8 cellular contexts compared by ENCODE assay signal in the genomic region with DNA sequence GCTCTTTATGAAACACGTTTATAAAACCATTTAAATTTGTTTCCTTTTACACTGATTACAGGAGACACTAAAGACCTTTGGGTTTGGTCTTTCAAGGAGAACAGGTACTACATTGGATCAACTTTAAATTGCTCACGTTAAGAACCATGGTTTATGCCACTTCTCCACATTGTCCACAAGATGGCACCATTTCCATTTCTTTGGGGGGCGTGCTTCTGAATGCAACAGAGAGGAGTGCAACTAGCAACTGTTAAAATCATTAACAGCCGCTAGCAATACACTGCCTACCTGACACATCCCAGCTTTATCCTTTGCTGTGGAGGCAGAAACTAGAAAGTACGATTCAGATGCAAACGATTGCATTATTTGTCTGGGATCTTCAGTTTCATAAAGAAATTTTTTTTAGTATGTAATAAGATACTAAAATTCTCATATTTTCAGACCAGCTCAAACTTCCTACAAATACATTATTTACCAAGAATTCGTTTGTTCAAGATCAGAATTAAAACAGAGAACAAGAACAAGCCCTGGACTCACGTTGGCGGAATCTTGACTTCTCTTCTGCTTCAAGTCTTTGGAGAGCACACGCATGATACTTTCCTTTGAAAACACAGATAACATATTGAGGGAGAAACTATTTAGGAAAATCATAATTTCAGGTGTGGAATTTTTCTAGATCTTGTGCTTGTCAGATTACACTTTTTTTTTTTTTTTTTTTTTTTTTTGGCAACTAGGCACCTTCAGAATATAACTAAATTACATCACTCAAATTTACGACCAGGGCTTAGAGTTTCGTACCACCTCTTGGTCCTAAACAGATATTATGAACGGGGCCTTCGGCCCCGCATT. TPM values are rescaled to one million over a fixed set of nuclear protein-coding genes. Genes with fewer than 3 reads are reported as not detected.
A peak's percentile ranks its signal among the peaks of the same experiment; 100 is the strongest.
DNase-seq lines count a peak whose midpoint lies in the region; ATAC-seq and TF ChIP-seq lines count a peak whose summit lies in the region.

No MANE protein-coding gene starts in this region.

- H3K9me2 ChIP-seq in GM23248 (ENCODE audit: insufficient read depth): no peaks in the 10 kb centered on the region
- no peaks in the 10 kb centered on the region for H3K9me2 ChIP-seq in PC-3 (replicated peaks; ENCODE audit: low read length)
- no peaks in the 10 kb centered on the region for H3K9me2 ChIP-seq in neural cell (ENCODE audit: insufficient read depth, low read length)

- H2AFZ ChIP-seq in GM23248: peak overlapping the region; percentile 79
- peak overlapping the region; percentile 73 for H2AFZ ChIP-seq in KMS-11 (ENCODE audit: low read depth)
- peak overlapping the region; percentile 93 for H2AFZ ChIP-seq in PC-3 (ENCODE audit: low read length)
- peak overlapping the region; percentile 74 for H2AFZ ChIP-seq in fibroblast of lung (ENCODE audit: low read length)
- no peak overlapping the region for H2AFZ ChIP-seq in neural cell (ENCODE audit: low read depth, low read length)

- 15 to 18% methylated on average over 15 of the region's 15 CpGs for WGBS in GM23248 (ENCODE audit: low coverage in 1 of 2, low lambda C conversion rate in 2 of 2, missing lambda C conversion rate in 2 of 2), 2 experiments
- 6% methylated on average over 15 of the region's 15 CpGs for WGBS in thyroid gland, 2 donors

- intact Hi-C loops in PC-3 (cut with micrococcal nuclease) (loop anchor here (2.0 to 5.0 kb wide), 2 partner anchors 61 to 520 kb away; partner anchors contain the start of gene CCNO), thyroid gland (cut with DNase I) (loop anchor here (10.0 kb wide), 1 partner anchor 133 kb away; the partner anchor contains the start of genes DHX29 and MTREX)

- H3K4me2 ChIP-seq in GM23248 (ENCODE audit: unreplicated experiment) (peak overlapping the region; percentile 93), KMS-11 (peak overlapping the region; percentile 93), PC-3 (ENCODE audit: low read length) (peak overlapping the region; percentile 94), fibroblast of lung (ENCODE audit: extremely low read depth, insufficient read depth, low read length) (peak overlapping the region; percentile 97), neural cell (ENCODE audit: low read length) (peak overlapping the region; percentile 85)

- H4K20me1 ChIP-seq in GM23248 (ENCODE audit: insufficient read depth) (no peaks in the 10 kb centered on the region), KMS-11 (ENCODE audit: insufficient read depth) (no peaks in the 10 kb centered on the region), PC-3 (ENCODE audit: low read length) (no peaks in the 10 kb centered on the region), fibroblast of lung (ENCODE audit: control insufficient read depth, extremely low read depth, insufficient read depth, low read length) (no peaks in the 10 kb centered on the region), neural cell (ENCODE audit: insufficient read depth) (no peaks in the 10 kb centered on the region)

- peak; percentile 41 for ATAC-seq in PC-3

- TF ChIP-seq RAD21 in neural cell (conservative IDR thresholded peaks at IDR 0.05): peak; percentile 91

- H3K9ac ChIP-seq in GM23248: peak overlapping the region; percentile 45; the same call in 1 of the 2 replicates
- H3K9ac ChIP-seq in KMS-11: peak overlapping the region; percentile 15; the same call in 1 of the 2 replicates
- H3K9ac ChIP-seq in PC-3 (ENCODE audit: low read length): no peak overlapping the region
- H3K9ac ChIP-seq in fibroblast of lung (ENCODE audit: insufficient read depth, low read length): no peak overlapping the region
- peak overlapping the region; percentile 34 for H3K9ac ChIP-seq in neural cell (ENCODE audit: low read length)

- H3K9me3 ChIP-seq in GM23248 (ENCODE audit: low read depth) (no peaks in the 10 kb centered on the region), PC-3 (ENCODE audit: low read length) (no peaks in the 10 kb centered on the region), fibroblast of lung (ENCODE audit: control insufficient read depth, insufficient read depth, low read depth, low read length) (no peaks in the 10 kb centered on the region), neural cell (ENCODE audit: low read length) (no peaks in the 10 kb centered on the region), thyroid gland (no peaks in the 10 kb centered on the region)

- H3F3A ChIP-seq in GM23248 (ENCODE audit: insufficient read depth) (peaks cover 25% of the 10 kb centered on the region), PC-3 (ENCODE audit: low read length, unreplicated experiment) (no peaks in the 10 kb centered on the region), neural cell (ENCODE audit: insufficient read depth, low read length, poor library complexity, severe bottlenecking) (no peaks in the 10 kb centered on the region)

- DNase-seq in EL: peak; percentile 81
- peak; percentile 83 for DNase-seq in GM23248
- DNase-seq in PC-3: peak; percentile 78
- DNase-seq in activated T-cell treated with anti-CD3 and anti-CD28 coated beads, Interleukin-2, amount 50 U/mL, for 48 hours: peak; percentile 60 to 63
- peak; percentile 70 to 83 for DNase-seq in fibroblast of lung (ENCODE audit: low read depth in 2 of 2)
- DNase-seq in thyroid gland: peak; percentile 41 to 53

- H3K4me1 ChIP-seq in GM23248 (ENCODE audit: insufficient read depth) (peaks cover 16% of the 10 kb centered on the region), KMS-11 (ENCODE audit: low read depth, poor library complexity, severe bottlenecking) (peaks cover 34% of the 10 kb centered on the region), PC-3 (ENCODE audit: insufficient read depth, low read length) (peaks cover 17% of the 10 kb centered on the region), fibroblast of lung (ENCODE audit: control insufficient read depth, extremely low read depth, insufficient read depth, low read length) (peaks cover 6% of the 10 kb centered on the region), thyroid gland (peaks cover 13 to 19% of the 10 kb centered on the region in 2 donors)

- CTCF ChIA-PET in PC-3 (lab: Charles Lee): interaction anchor here (0.6 to 1.2 kb wide), 4 partner anchors 12 to 594 kb away, joined by 3 to 5 read pairs (median 4); partner anchors contain the start of gene GPX8

- H3K36me3 ChIP-seq in GM23248 (ENCODE audit: low read depth) (no peaks in the 10 kb centered on the region), KMS-11 (ENCODE audit: insufficient read depth) (no peaks in the 10 kb centered on the region), PC-3 (ENCODE audit: low read depth, low read length) (no peaks in the 10 kb centered on the region), fibroblast of lung (ENCODE audit: control insufficient read depth, insufficient read depth, low read length) (no peaks in the 10 kb centered on the region), neural cell (ENCODE audit: insufficient read depth, low read length) (no peaks in the 10 kb centered on the region), thyroid gland (no peaks in the 10 kb centered on the region)

- H3K27ac ChIP-seq in GM23248: no peak overlapping the region
- no peak overlapping the region for H3K27ac ChIP-seq in KMS-11
- no peak overlapping the region for H3K27ac ChIP-seq in PC-3 (ENCODE audit: low read length)
- H3K27ac ChIP-seq in fibroblast of lung (ENCODE audit: insufficient read depth, low read length): no peak overlapping the region
- no peak overlapping the region for H3K27ac ChIP-seq in neural cell (ENCODE audit: low read length)
- H3K27ac ChIP-seq in thyroid gland: no peak overlapping the region

- H3K4me3 ChIP-seq in GM23248: peak overlapping the region; percentile 77
- peak overlapping the region; percentile 43 for H3K4me3 ChIP-seq in KMS-11 (IDR thresholded peaks at IDR 0.05; ENCODE audit: insufficient read depth, low read depth, low read length)
- H3K4me3 ChIP-seq in PC-3 (ENCODE audit: low read length): peak overlapping the region; percentile 74
- peak overlapping the region; percentile 49 to 67 (median 60) for H3K4me3 ChIP-seq in fibroblast of lung (replicated peaks in 1 of 4; ENCODE audit: control extremely low read depth in 1 of 4, insufficient read depth in 1 of 4, low read depth in 3 of 4, low read length in 4 of 4)
- H3K4me3 ChIP-seq in neural cell (ENCODE audit: low read length): peak overlapping the region; percentile 78
- peak overlapping the region in 2 of 3 donors; percentile 24 to 35 for H3K4me3 ChIP-seq in thyroid gland (replicated peaks in 1 of 3)

- TF ChIP-seq EP300 in neural cell (conservative IDR thresholded peaks at IDR 0.05; ENCODE audit: poor library complexity, severe bottlenecking): no peak

- no peaks in the 10 kb centered on the region for H3K79me2 ChIP-seq in GM23248 (ENCODE audit: insufficient read depth)
- H3K79me2 ChIP-seq in KMS-11 (ENCODE audit: insufficient read depth, low read depth): no peaks in the 10 kb centered on the region
- H3K79me2 ChIP-seq in PC-3 (ENCODE audit: low read length): no peaks in the 10 kb centered on the region
- H3K79me2 ChIP-seq in fibroblast of lung (ENCODE audit: control insufficient read depth, insufficient read depth, low read length): no peaks in the 10 kb centered on the region
- H3K79me2 ChIP-seq in neural cell (replicated peaks; ENCODE audit: insufficient read depth, low read length): no peaks in the 10 kb centered on the region

- BruUV-seq in PC-3 (replicated peaks; lab: Mats Ljungman, UMichigan): no TSS peak

- H3K27me3 ChIP-seq in GM23248 (replicated peaks; ENCODE audit: insufficient read depth) (peaks cover 36% of the 10 kb centered on the region), KMS-11 (ENCODE audit: insufficient read depth, low read depth) (0 out of 2 replicates have a peak, but pooled peaks cover 4% of the 10 kb centered on the region), PC-3 (ENCODE audit: low read length) (no peaks in the 10 kb centered on the region), fibroblast of lung (ENCODE audit: control insufficient read depth, insufficient read depth, low read length) (peaks cover 21% of the 10 kb centered on the region), neural cell (ENCODE audit: insufficient read depth, low read depth, low read length) (peaks cover 48% of the 10 kb centered on the region), thyroid gland (no peaks in the 10 kb centered on the region)

- TF ChIP-seq POLR2A in thyroid gland (IDR thresholded peaks at IDR 0.05): no peak

- in situ Hi-C loops in GM23248 (cut with MboI): no loop called here

- TF ChIP-seq CTCF in KMS-11 (conservative IDR thresholded peaks at IDR 0.05; ENCODE audit: low read depth, low read length) (peak; percentile 90), PC-3 (conservative IDR thresholded peaks at IDR 0.05; ENCODE audit: low read depth, low read length) (peak; percentile 80), fibroblast of lung (conservative IDR thresholded peaks at IDR 0.05 in 1 of 2, IDR thresholded peaks at IDR 0.05 in 1 of 2; ENCODE audit: low read depth in 1 of 2, low read length in 2 of 2) (peak; percentile 73 to 80), neural cell (IDR thresholded peaks at IDR 0.05; ENCODE audit: poor library complexity, severe bottlenecking) (peak; percentile 93), thyroid gland (IDR thresholded peaks at IDR 0.05) (peak in 5 of 6 experiments; percentile 65 to 89 (median 83))

- POLR2A ChIA-PET in PC-3 (lab: Charles Lee; ENCODE audit: unreplicated experiment): no interaction called here

RNA-seq across cellular contexts. Expression of gene CDC20B, which starts 0.7 kb away (rescaled TPM):
- not detected in 2 replicates for total RNA-seq in GM23248 (2014; rRNA removed; shearing (Covaris generic))
- 0.20 TPM in 1 of 2 replicates, not detected in the other for polyA plus RNA-seq in GM23248 (2016; fragmentation: Nextera tagmentation; extraction: Ambion mirVana)
- total RNA-seq in PC-3 (2014; rRNA removed): not detected in 2 replicates
- under 0.01 TPM in 1 of 2 replicates, not detected in the other for total RNA-seq in fibroblast of lung
- polyA plus RNA-seq in fibroblast of lung: 0.12 TPM in 1 of 2 replicates, not detected in the other
- polyA plus RNA-seq in fibroblast of lung (2012): 0.08 TPM in 1 of 2 replicates, not detected in the other
- polyA minus RNA-seq in fibroblast of lung (ENCODE audit: low replicate concordance): not detected in 2 replicates
- polyA plus RNA-seq in neural cell: 0.28 TPM in 1 of 2 replicates, not detected in the other
- polyA minus RNA-seq in neural cell: not detected in 2 replicates
- not detected for total RNA-seq in thyroid gland

RNA-seq across cellular contexts. Expression of gene GPX8, which starts 12.3 kb away (rescaled TPM):
- 233 and 241 TPM in 2 replicates for total RNA-seq in GM23248 (2014; rRNA removed; shearing (Covaris generic))
- polyA plus RNA-seq in GM23248 (2016; fragmentation: Nextera tagmentation; extraction: Ambion mirVana): 235 and 237 TPM in 2 replicates
- total RNA-seq in PC-3 (2014; rRNA removed): 13.0 and 18.3 TPM in 2 replicates
- 75.5 and 84.7 TPM in 2 replicates for total RNA-seq in fibroblast of lung
- polyA plus RNA-seq in fibroblast of lung: 191 and 241 TPM in 2 replicates
- 137 and 146 TPM in 2 replicates for polyA plus RNA-seq in fibroblast of lung (2012)
- polyA minus RNA-seq in fibroblast of lung (ENCODE audit: low replicate concordance): 14.0 and 21.0 TPM in 2 replicates
- 0.20 and 1.2 TPM in 2 replicates for polyA plus RNA-seq in neural cell
- 1.5 and 2.9 TPM in 2 replicates for polyA minus RNA-seq in neural cell
- total RNA-seq in thyroid gland: 10 to 100 TPM; 34.0 to 44.0 (median 36.8) TPM

RNA-seq across cellular contexts. Expression of gene MCIDAS, which starts 54.8 kb away (rescaled TPM):
- not detected in 2 replicates for total RNA-seq in GM23248 (2014; rRNA removed; shearing (Covaris generic))
- polyA plus RNA-seq in GM23248 (2016; fragmentation: Nextera tagmentation; extraction: Ambion mirVana) (not detected in 2 replicates), fibroblast of lung (not detected in 2 replicates), neural cell (not detected in 2 replicates)
- total RNA-seq in PC-3 (2014; rRNA removed) (1.6 and 3.3 TPM in 2 replicates), fibroblast of lung (not detected in 2 replicates), thyroid gland (1 to 10 TPM in 3 of 4 donors, under 1 TPM in 1; 0.71 to 2.7 (median 2.5) TPM)
- not detected in 2 replicates for polyA plus RNA-seq in fibroblast of lung (2012)
- polyA minus RNA-seq in fibroblast of lung (ENCODE audit: low replicate concordance) (not detected in 2 replicates), neural cell (not detected in 2 replicates)

Comparison
In these comparisons a context has a peak if more than half of its experiments do, and no peak if none do; other contexts are left out.
1. H3K9ac ChIP-seq: peak in GM23248 (single experiment), KMS-11 (single experiment) and neural cell (single experiment); none in PC-3 (single experiment) and fibroblast of lung (single experiment).
2. Peak in every context shown above with its lines, with median percentiles within 50 percentile points of each other: DNase-seq, H3K4me2 ChIP-seq, H3K4me3 ChIP-seq and CTCF ChIP-seq.